In the genomic region with DNA sequence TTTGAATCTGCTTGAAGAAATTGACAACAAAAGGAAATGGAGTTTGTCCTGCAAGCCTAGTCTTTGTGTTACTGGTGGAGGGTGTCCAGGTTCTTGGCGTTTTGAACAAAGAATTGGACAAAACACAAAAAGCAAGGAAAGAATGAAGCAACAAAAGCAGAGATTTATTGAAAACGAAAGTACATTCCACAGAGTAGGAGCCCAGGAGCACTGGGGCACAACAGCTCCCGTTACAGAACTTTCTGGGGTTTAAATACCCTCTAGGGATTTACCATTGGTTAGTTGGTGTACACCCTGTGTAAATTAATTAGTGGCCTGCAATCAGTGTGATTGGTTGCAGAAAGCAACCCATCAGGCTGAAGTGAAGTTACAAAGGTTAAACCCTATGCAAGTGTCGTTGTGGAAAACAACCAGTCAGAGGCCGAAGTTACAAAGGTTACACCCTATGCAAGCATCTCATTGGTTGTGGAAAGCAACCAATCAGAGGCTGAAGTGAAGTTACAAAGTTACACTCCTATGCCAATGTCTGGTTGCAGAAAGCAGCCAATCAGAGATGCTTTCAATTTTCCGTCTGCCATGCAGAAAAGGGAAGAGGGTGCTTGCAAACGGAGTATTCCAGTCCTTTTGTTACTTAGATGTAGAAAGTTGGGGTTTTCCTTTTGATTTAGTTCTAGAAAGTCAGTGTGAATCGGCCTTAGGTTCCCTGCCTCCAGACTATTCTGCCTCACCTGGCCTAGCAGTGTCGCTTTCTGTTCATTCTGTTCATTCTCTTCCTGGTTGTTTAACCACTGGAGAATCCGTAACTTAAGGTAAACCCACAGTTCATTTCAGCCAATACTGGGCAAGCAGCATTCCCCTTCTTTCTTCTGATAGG, we compare ENCODE assay signal across 15 cellular contexts. TPM values are rescaled to one million over a fixed set of nuclear protein-coding genes. Genes with fewer than 3 reads are reported as not detected.
DNase-seq lines count a peak whose midpoint lies in the region; ATAC-seq, FAIRE-seq and TF ChIP-seq lines count a peak whose summit lies in the region.
"Had no signal": no experiment of that assay in that cellular context is flagged by ENCODE, and none has a peak within 500 bp of the region (broad histone marks: within the 10 kb centered on the region; RNA-seq: fewer than 3 reads in every experiment).

No MANE protein-coding gene starts in this region.

- peaks cover 26% of the 10 kb centered on the region for H3K36me3 Mint-ChIP-seq in central memory CD8-positive, alpha-beta T cell (ENCODE audit: insufficient read depth)
- peaks cover 39% of the 10 kb centered on the region for H3K36me3 Mint-ChIP-seq in nephron progenitor cell (ENCODE audit: low read depth)

- H3K4me1 Mint-ChIP-seq in central memory CD8-positive, alpha-beta T cell: peaks cover 8% of the 10 kb centered on the region
- H3K4me1 Mint-ChIP-seq in nephron progenitor cell: peaks cover 3% of the 10 kb centered on the region

- no peak overlapping the region for H3K4me3 ChIP-seq in transverse colon
- H3K4me3 ChIP-seq: adrenal gland, hepatocyte had no signal

- no peak for FAIRE-seq in HTR-8/SVneo (lab: Jason Lieb, UNC)

- TF ChIP-seq EP300 in transverse colon (IDR thresholded peaks at IDR 0.05; ENCODE audit: low read depth): no peak

- DNase-seq in NCI-H748 treated with DMSO at 0.1 percent for 48 hours (lab: John Stamatoyannopoulos, UW): peak; percentile 63
- DNase-seq in central memory CD8-positive, alpha-beta T cell (ENCODE audit: low spot score in 2 of 2): no peak
- DNase-seq in nephron progenitor cell: no peak
- DNase-seq in RKO (ENCODE audit: low spot score): no peak
- no peak for DNase-seq in transverse colon
- DNase-seq in HTR-8/SVneo (ENCODE audit: insufficient read length, low spot score): no peak
- DNase-seq: adrenal gland, NCI-H1694, retina had no signal

- no peak for TF ChIP-seq POLR2A in transverse colon (IDR thresholded peaks at IDR 0.05)

- ATAC-seq in GM18867 (IDR thresholded peaks at IDR 0.05; ENCODE audit: unreplicated experiment) (peak; percentile 52), HG02852 (IDR thresholded peaks at IDR 0.05; ENCODE audit: unreplicated experiment) (no peak)
- no peak for ATAC-seq in central memory CD8-positive, alpha-beta T cell (replicated peaks; ENCODE audit: extremely low read depth, poor library complexity, severe bottlenecking)

- intact Hi-C loops in transverse colon (cut with DNase I; ENCODE audit: low total_unique reads): no loop called here

- H3K27ac Mint-ChIP-seq in central memory CD8-positive, alpha-beta T cell (ENCODE audit: low read depth): peak overlapping the region; percentile 63
- peak overlapping the region; percentile 53 for H3K27ac Mint-ChIP-seq in nephron progenitor cell

- H3K36me3 ChIP-seq in transverse colon: peaks cover 0 to 19% (median 9%) of the 10 kb centered on the region in 4 donors

- no peaks in the 10 kb centered on the region for H3K9me3 Mint-ChIP-seq in central memory CD8-positive, alpha-beta T cell
- peaks cover 3% of the 10 kb centered on the region for H3K9me3 Mint-ChIP-seq in nephron progenitor cell
- H3K9me3 Mint-ChIP-seq: CD8-positive, alpha-beta memory T cell had no signal

- 81 to 92% methylated on average over 8 to 10 of the region's 10 CpGs for WGBS in transverse colon (ENCODE audit: low coverage in 1 of 2), 2 donors

- H3K27me3 ChIP-seq in transverse colon: no peaks in the 10 kb centered on the region
- H3K27me3 ChIP-seq: adrenal gland, hepatocyte had no signal

- in situ Hi-C loops in transverse colon (cut with MboI; ENCODE audit: low pct_ligation_motif_present in 1 of 4, low pct_unique_long_range_greater_than_20kb in 1 of 4, low sequenced_read_pairs in 3 of 4): no loop called here

- no peak overlapping the region for H3K27ac ChIP-seq in transverse colon
- H3K27ac ChIP-seq: adrenal gland, hepatocyte had no signal

- TF ChIP-seq CTCF in nephron progenitor cell (IDR thresholded peaks at IDR 0.05): no peak
- TF ChIP-seq CTCF in transverse colon (IDR thresholded peaks at IDR 0.05): no peak

- H3K9me3 ChIP-seq in transverse colon: no peaks in the 10 kb centered on the region
- H3K9me3 ChIP-seq: adrenal gland had no signal

- H3K4me3 Mint-ChIP-seq in central memory CD8-positive, alpha-beta T cell: peak overlapping the region; percentile 11
- H3K4me3 Mint-ChIP-seq in nephron progenitor cell: no peak overlapping the region

- H3K27me3 Mint-ChIP-seq in central memory CD8-positive, alpha-beta T cell: no peaks in the 10 kb centered on the region
- no peaks in the 10 kb centered on the region for H3K27me3 Mint-ChIP-seq in nephron progenitor cell (ENCODE audit: low read depth, poor library complexity)
- H3K27me3 Mint-ChIP-seq: CD8-positive, alpha-beta memory T cell; IgD-negative memory B cell had no signal

- no peaks in the 10 kb centered on the region for H3K4me1 ChIP-seq in transverse colon

RNA-seq across cellular contexts. Expression of a gene that starts 47.6 kb away (rescaled TPM):
- total RNA-seq in transverse colon: not detected
- total RNA-seq: CD8-positive, alpha-beta memory T cell; hepatocyte; mesenteric fat pad had no signal
